35 cellular contexts compared by ENCODE assay signal in the genomic region with DNA sequence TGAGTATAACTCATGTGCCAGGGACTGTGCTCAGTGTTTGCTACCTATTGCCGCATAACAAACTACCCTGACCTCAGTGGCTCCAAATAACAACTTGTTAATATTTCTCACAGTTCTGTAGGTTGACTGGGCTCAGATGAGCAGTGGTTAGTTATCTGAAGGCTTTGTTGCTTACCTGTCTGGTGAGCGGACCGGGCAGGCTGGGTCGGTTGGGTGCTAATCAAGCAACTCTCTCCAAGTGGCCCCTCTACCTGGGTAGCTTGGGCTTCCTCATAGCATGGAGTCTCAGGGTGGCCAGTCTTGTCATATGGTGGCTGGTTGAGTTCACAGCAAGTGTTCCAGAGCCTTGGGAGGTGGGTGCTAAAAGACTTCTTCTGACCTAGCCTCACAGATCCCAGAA. TPM values are rescaled to one million over a fixed set of nuclear protein-coding genes. Genes with fewer than 3 reads are reported as not detected.
"Had no signal": no experiment of that assay in that cellular context is flagged by ENCODE, and none has a peak within 500 bp of the region (broad histone marks: within the 10 kb centered on the region; RNA-seq: fewer than 3 reads in every experiment).

No MANE protein-coding gene starts in this region.

- H3K9me3 ChIP-seq: adrenal gland, body of pancreas, breast epithelium had no signal

- H3K27me3 ChIP-seq: adrenal gland, body of pancreas, brain microvascular endothelial cell, breast epithelium had no signal

- ATAC-seq: activated CD8-positive, alpha-beta memory T cell treated with anti-CD3 and anti-CD28 coated beads, Interleukin-2, amount 10 ng/mL, durations not matched to agents 7 days and 5 days; activated CD8-positive, alpha-beta T cell treated with anti-CD3 and anti-CD28 coated beads for 36 hours; activated naive CD4-positive, alpha-beta T cell treated with anti-CD3 and anti-CD28 coated beads, Interleukin-2, amount 50 U/mL, for 72 hours; activated T-cell treated with anti-CD3 and anti-CD28 coated beads, Interleukin-2, amount 50 U/mL, for 4 hours; activated T-cell treated with anti-CD3 and anti-CD28 coated beads, Interleukin-2, amount 50 U/mL, for 72 hours; activated T-helper 17 cell treated with anti-CD3 and anti-CD28 coated beads, Interleukin-2, amount 50 U/mL, for 72 hours; body of pancreas had no signal

- H3K4me3 Mint-ChIP-seq: activated B cell treated with CpG ODN at 0.5 μM for 24 hours; activated CD4-positive, alpha-beta memory T cell treated with anti-CD3 and anti-CD28 coated beads for 36 hours; activated CD4-positive, alpha-beta T cell treated with anti-CD3 and anti-CD28 coated beads, Interleukin-2, amount 10 ng/mL, durations not matched to agents 24 days and 14 days; activated CD8-positive, alpha-beta memory T cell treated with anti-CD3 and anti-CD28 coated beads, Interleukin-2, amount 10 ng/mL, durations not matched to agents 7 days and 5 days; activated CD8-positive, alpha-beta T cell treated with anti-CD3 and anti-CD28 coated beads for 36 hours; activated naive CD4-positive, alpha-beta T cell treated with anti-CD3 and anti-CD28 coated beads for 36 hours; activated naive CD8-positive, alpha-beta T cell treated with anti-CD3 and anti-CD28 coated beads for 36 hours; activated T-cell treated with anti-CD3 and anti-CD28 coated beads, Interleukin-2, amount 50 U/mL, for 4 hours; activated T-cell treated with anti-CD3 and anti-CD28 coated beads, Interleukin-2, amount 50 U/mL, for 72 hours; activated T-helper 1 cell treated with anti-CD3 and anti-CD28 coated beads, Interleukin-12 subunit alpha, Interleukin-12 subunit beta, Interleukin-2, Interleukin-4 antibody, amounts not matched to agents 30 ng/mL and 10 ng/mL and 1 ng/mL, durations not matched to agents 14 hours and 24 hours and 36 hours; activated T-helper 17 cell treated with anti-CD3 and anti-CD28 coated beads, Interleukin-2, amount 50 U/mL, for 72 hours; T-helper 1 cell treated with Interleukin-12 subunit alpha and Interleukin-12 subunit beta and Interleukin-4 antibody, amounts not matched to agents 30 μg/mL and 1 μg/mL, for 36 hours; T-helper 2 cell treated with Interferon-gamma antibody and Interleukin-4, amounts not matched to agents 5 μg/mL and 100 μg/mL, for 36 hours had no signal

- H3K4me1 Mint-ChIP-seq: activated B cell treated with CpG ODN at 0.5 μM for 24 hours; activated CD4-positive, alpha-beta T cell treated with anti-CD3 and anti-CD28 coated beads, Interleukin-2, amount 10 ng/mL, durations not matched to agents 24 days and 14 days; activated CD8-positive, alpha-beta memory T cell treated with anti-CD3 and anti-CD28 coated beads, Interleukin-2, amount 10 ng/mL, durations not matched to agents 7 days and 5 days; activated naive CD8-positive, alpha-beta T cell treated with anti-CD3 and anti-CD28 coated beads for 36 hours; activated T-helper 17 cell treated with anti-CD3 and anti-CD28 coated beads, Interleukin-2, amount 50 U/mL, for 72 hours had no signal

- H3K4me3 ChIP-seq: adrenal gland, body of pancreas, breast epithelium had no signal

- H3K9me3 Mint-ChIP-seq: activated CD4-positive, alpha-beta T cell treated with anti-CD3 and anti-CD28 coated beads, Interleukin-2, amount 10 ng/mL, durations not matched to agents 24 days and 14 days; activated CD8-positive, alpha-beta T cell treated with anti-CD3 and anti-CD28 coated beads for 36 hours; activated naive CD4-positive, alpha-beta T cell treated with anti-CD3 and anti-CD28 coated beads, Interleukin-2, amount 50 U/mL, for 72 hours; activated T-cell treated with anti-CD3 and anti-CD28 coated beads, Interleukin-2, amount 50 U/mL, for 4 hours; activated T-cell treated with anti-CD3 and anti-CD28 coated beads, Interleukin-2, amount 50 U/mL, for 72 hours; activated T-helper 1 cell treated with anti-CD3 and anti-CD28 coated beads, Interleukin-12 subunit alpha, Interleukin-12 subunit beta, Interleukin-2, Interleukin-4 antibody, amounts not matched to agents 30 ng/mL and 10 ng/mL and 1 ng/mL, durations not matched to agents 14 hours and 24 hours and 36 hours; activated T-helper 17 cell treated with anti-CD3 and anti-CD28 coated beads, Interleukin-2, amount 50 U/mL, for 72 hours; T-helper 1 cell treated with Interleukin-12 subunit alpha and Interleukin-12 subunit beta and Interleukin-4 antibody, amounts not matched to agents 30 μg/mL and 1 μg/mL, for 36 hours; T-helper 2 cell treated with Interferon-gamma antibody and Interleukin-4, amounts not matched to agents 5 μg/mL and 100 μg/mL, for 36 hours had no signal

- H3K4me1 ChIP-seq: body of pancreas, breast epithelium had no signal

- DNase-seq: activated B cell treated with CpG ODN at 0.5 μM for 24 hours; activated CD4-positive, alpha-beta memory T cell treated with anti-CD3 and anti-CD28 coated beads for 36 hours; activated CD4-positive, alpha-beta T cell treated with anti-CD3 and anti-CD28 coated beads for 4 hours; activated CD4-positive, alpha-beta T cell treated with anti-CD3 and anti-CD28 coated beads, Interleukin-2, amount 10 ng/mL, durations not matched to agents 24 days and 14 days; activated CD4-positive, alpha-beta T cell treated with anti-CD3 and anti-CD28 coated beads, Interleukin-2, amount 50 U/mL, for 1 hour; activated CD4-positive, alpha-beta T cell treated with anti-CD3 and anti-CD28 coated beads, Interleukin-2, amount 50 U/mL, for 4 hours; activated CD4-positive, CD25-positive, alpha-beta regulatory T cell treated with anti-CD3 and anti-CD28 coated beads, Interleukin-2, amount 50 U/mL, for 72 hours; activated CD8-positive, alpha-beta memory T cell treated with anti-CD3 and anti-CD28 coated beads, Interleukin-2, amount 10 ng/mL, durations not matched to agents 7 days and 5 days; activated CD8-positive, alpha-beta T cell treated with anti-CD3 and anti-CD28 coated beads for 36 hours; activated effector memory CD4-positive, alpha-beta T cell treated with anti-CD3 and anti-CD28 coated beads, Interleukin-2, amount 50 U/mL, for 16 hours; activated gamma-delta T cell treated with Interleukin-2 at 50 U/mL for 16 hours; activated naive CD4-positive, alpha-beta T cell; activated naive CD4-positive, alpha-beta T cell treated with anti-CD3 and anti-CD28 coated beads for 36 hours; activated naive CD4-positive, alpha-beta T cell treated with anti-CD3 and anti-CD28 coated beads, Interleukin-2, amount 50 U/mL, for 16 hours; activated naive CD8-positive, alpha-beta T cell treated with anti-CD3 and anti-CD28 coated beads for 36 hours; activated T-cell treated with anti-CD3 and anti-CD28 coated beads for 4 hours; activated T-cell treated with anti-CD3 and anti-CD28 coated beads, Interleukin-2, amount 50 U/mL, for 1 hour; activated T-cell treated with anti-CD3 and anti-CD28 coated beads, Interleukin-2, amount 50 U/mL, for 4 hours; activated T-cell treated with anti-CD3 and anti-CD28 coated beads, Interleukin-2, amount 50 U/mL, for 72 hours; amniotic stem cell; aorta; body of pancreas; brain microvascular endothelial cell; central memory CD4-positive, alpha-beta T cell; T-helper 1 cell; T-helper 2 cell; T-helper 9 cell had no signal

- H3K36me3 Mint-ChIP-seq: activated CD4-positive, alpha-beta memory T cell treated with anti-CD3 and anti-CD28 coated beads for 36 hours; activated CD8-positive, alpha-beta memory T cell treated with anti-CD3 and anti-CD28 coated beads, Interleukin-2, amount 10 ng/mL, durations not matched to agents 7 days and 5 days; activated naive CD4-positive, alpha-beta T cell treated with anti-CD3 and anti-CD28 coated beads, Interleukin-2, amount 50 U/mL, for 72 hours; activated naive CD8-positive, alpha-beta T cell treated with anti-CD3 and anti-CD28 coated beads for 36 hours had no signal

- H3K36me3 ChIP-seq: breast epithelium had no signal

- H3K27ac Mint-ChIP-seq: activated B cell treated with CpG ODN at 0.5 μM for 24 hours; activated CD4-positive, alpha-beta memory T cell treated with anti-CD3 and anti-CD28 coated beads for 36 hours; activated CD4-positive, alpha-beta T cell treated with anti-CD3 and anti-CD28 coated beads, Interleukin-2, amount 10 ng/mL, durations not matched to agents 24 days and 14 days; activated CD8-positive, alpha-beta memory T cell treated with anti-CD3 and anti-CD28 coated beads, Interleukin-2, amount 10 ng/mL, durations not matched to agents 7 days and 5 days; activated CD8-positive, alpha-beta T cell treated with anti-CD3 and anti-CD28 coated beads for 36 hours; activated naive CD4-positive, alpha-beta T cell treated with anti-CD3 and anti-CD28 coated beads for 36 hours; activated naive CD4-positive, alpha-beta T cell treated with anti-CD3 and anti-CD28 coated beads, Interleukin-2, amount 50 U/mL, for 72 hours; activated naive CD8-positive, alpha-beta T cell treated with anti-CD3 and anti-CD28 coated beads for 36 hours; activated T-cell treated with anti-CD3 and anti-CD28 coated beads, Interleukin-2, amount 50 U/mL, for 72 hours; activated T-helper 1 cell treated with anti-CD3 and anti-CD28 coated beads, Interleukin-12 subunit alpha, Interleukin-12 subunit beta, Interleukin-2, Interleukin-4 antibody, amounts not matched to agents 30 ng/mL and 10 ng/mL and 1 ng/mL, durations not matched to agents 14 hours and 24 hours and 36 hours; activated T-helper 17 cell treated with anti-CD3 and anti-CD28 coated beads, Interleukin-2, amount 50 U/mL, for 72 hours; T-helper 1 cell treated with Interleukin-12 subunit alpha and Interleukin-12 subunit beta and Interleukin-4 antibody, amounts not matched to agents 30 μg/mL and 1 μg/mL, for 36 hours; T-helper 2 cell treated with Interferon-gamma antibody and Interleukin-4, amounts not matched to agents 5 μg/mL and 100 μg/mL, for 36 hours had no signal

- H3K27ac ChIP-seq: body of pancreas, brain microvascular endothelial cell, breast epithelium, VCaP had no signal

- H3K27me3 Mint-ChIP-seq: activated B cell treated with CpG ODN at 0.5 μM for 24 hours; activated naive CD8-positive, alpha-beta T cell treated with anti-CD3 and anti-CD28 coated beads for 36 hours had no signal

RNA-seq across cellular contexts. Expression of a gene that starts 16.7 kb away (rescaled TPM):
- total RNA-seq: activated CD4-positive, alpha-beta T cell treated with anti-CD3 and anti-CD28 coated beads, Interleukin-2, amount 10 ng/mL, durations not matched to agents 24 days and 14 days; activated CD8-positive, alpha-beta memory T cell treated with anti-CD3 and anti-CD28 coated beads, Interleukin-2, amount 10 ng/mL, durations not matched to agents 7 days and 5 days had no signal
